ENCODE assay signal across 8 cellular contexts in the genomic region with DNA sequence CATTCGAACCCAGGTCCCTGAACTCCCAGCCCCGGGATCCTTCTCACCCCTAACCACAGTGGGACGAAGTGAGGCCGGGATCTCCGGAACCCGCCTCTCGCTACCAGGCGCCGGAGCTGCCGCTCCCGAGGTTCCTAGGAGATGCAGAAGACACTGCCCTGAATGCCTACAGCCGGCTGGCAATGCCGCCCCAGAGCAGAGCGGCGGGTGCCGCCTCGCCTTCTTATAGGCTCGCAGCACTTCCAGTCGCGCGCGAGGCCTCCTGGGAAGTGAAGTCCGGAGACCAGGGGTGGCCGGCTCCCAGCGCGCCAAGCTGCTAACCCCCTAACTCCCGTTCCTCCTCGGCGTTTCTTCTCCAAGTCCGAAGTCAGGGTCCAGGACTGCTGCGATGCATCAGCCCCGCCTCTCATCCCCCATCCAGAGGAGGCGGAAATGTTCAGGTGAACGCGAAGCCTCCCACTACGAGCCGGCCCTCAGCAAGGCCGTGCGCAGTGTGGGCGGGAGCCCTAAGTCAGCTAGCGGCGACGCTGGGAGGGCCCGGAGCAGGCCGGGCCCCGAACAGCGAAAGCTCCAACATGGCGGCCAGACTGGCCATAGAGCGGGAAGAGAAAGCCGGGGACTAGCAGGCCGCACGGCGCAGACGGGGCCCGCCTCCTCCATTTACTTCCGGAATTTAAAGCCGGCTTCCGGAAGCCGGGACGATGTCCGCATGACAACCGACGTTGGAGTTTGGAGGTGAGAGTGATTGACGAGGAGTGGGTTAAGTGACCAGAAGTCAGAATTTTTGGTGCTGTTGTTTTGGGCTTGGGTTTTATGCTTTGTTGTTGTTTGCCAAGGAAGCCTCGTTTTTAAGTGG. TPM values are rescaled to one million over a fixed set of nuclear protein-coding genes. Genes with fewer than 3 reads are reported as not detected.
DNase-seq lines count a peak whose midpoint lies in the region; ATAC-seq, FAIRE-seq and TF ChIP-seq lines count a peak whose summit lies in the region.

A gene with protein sequence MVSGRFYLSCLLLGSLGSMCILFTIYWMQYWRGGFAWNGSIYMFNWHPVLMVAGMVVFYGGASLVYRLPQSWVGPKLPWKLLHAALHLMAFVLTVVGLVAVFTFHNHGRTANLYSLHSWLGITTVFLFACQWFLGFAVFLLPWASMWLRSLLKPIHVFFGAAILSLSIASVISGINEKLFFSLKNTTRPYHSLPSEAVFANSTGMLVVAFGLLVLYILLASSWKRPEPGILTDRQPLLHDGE (minus strand): TSS at position 197 of the 856 bp plus-strand sequence. CDS start 5,169 bp downstream, outside the sequence.
A gene (plus strand): TSS at position 689 of the 856 bp plus-strand sequence. CDS start 2,017 bp downstream, outside the sequence.

- DNase-seq in NCI-H2171 (lab: John Stamatoyannopoulos, UW), result peak; percentile 91
- DNase-seq in breast epithelium (ENCODE audit: low spot score in 2 of 2), result peak; percentile 89 to 90
- peak; percentile 94 for DNase-seq in small intestine

- H3K9ac ChIP-seq in iPS-20b (ENCODE audit: low read depth, low read length), result peak within 1 kb of the TSS; percentile 98

- peak; percentile 73 for ATAC-seq in GM18858 (IDR thresholded peaks at IDR 0.05; ENCODE audit: unreplicated experiment)
- ATAC-seq in HG03095 (IDR thresholded peaks at IDR 0.05; ENCODE audit: unreplicated experiment), result peak; percentile 78

- WGBS in small intestine, 3 donors, result 0% methylated on average over 61 to 65 of the region's 65 CpGs

- peak within 1 kb of the TSS; percentile 60 to 77 (median 73) for H3K4me3 ChIP-seq in breast epithelium
- peak within 1 kb of the TSS; percentile 90 for H3K4me3 ChIP-seq in iPS-20b (ENCODE audit: low read length)
- peak within 1 kb of the TSS; percentile 66 to 77 for H3K4me3 ChIP-seq in small intestine (ENCODE audit: low read depth in 1 of 2, low read length in 2 of 2)

- H3K27ac ChIP-seq in VCaP, result peak within 1 kb of the TSS; percentile 96
- peak within 1 kb of the TSS; percentile 95 to 96 for H3K27ac ChIP-seq in breast epithelium
- H3K27ac ChIP-seq in iPS-20b (ENCODE audit: low read length), result peak within 1 kb of the TSS; percentile 94
- peak within 1 kb of the TSS; percentile 97 to 100 for H3K27ac ChIP-seq in small intestine (ENCODE audit: low read depth in 1 of 2, low read length in 1 of 2)

- peak; percentile 24 for TF ChIP-seq POLR2A in breast epithelium (IDR thresholded peaks at IDR 0.05)

- TF ChIP-seq CTCF in VCaP (conservative IDR thresholded peaks at IDR 0.05) (no peak), breast epithelium (IDR thresholded peaks at IDR 0.05) (peak in 1 of 3 donors; percentile 6)

- FAIRE-seq in A204.1 (lab: Jason Lieb, UNC) (peak; percentile 72), small intestine (lab: Jason Lieb, UNC) (no peak)

- no peaks in the 10 kb centered on the region for H3K36me3 ChIP-seq in breast epithelium
- peaks cover 35% of the 10 kb centered on the region for H3K36me3 ChIP-seq in iPS-20b (ENCODE audit: insufficient read depth, low read depth, low read length)
- peaks cover 3 to 4% of the 10 kb centered on the region in 2 donors for H3K36me3 ChIP-seq in small intestine (ENCODE audit: control insufficient read depth in 2 of 2, insufficient read depth in 2 of 2, low read length in 2 of 2)

- H3K27me3 ChIP-seq in breast epithelium (no peaks in the 10 kb centered on the region), iPS-20b (ENCODE audit: insufficient read depth, low read length) (no peaks in the 10 kb centered on the region), small intestine (ENCODE audit: control insufficient read depth in 2 of 2, insufficient read depth in 2 of 2, low read length in 2 of 2) (no peaks in the 10 kb centered on the region)

- intact Hi-C loops in breast epithelium (cut with DNase I; ENCODE audit: low total_unique reads), result no loop called here

- H3K9me3 ChIP-seq in breast epithelium (no peaks in the 10 kb centered on the region), iPS-20b (ENCODE audit: insufficient read depth, low read depth, low read length) (no peaks in the 10 kb centered on the region), small intestine (ENCODE audit: control insufficient read depth, low read depth) (no peaks in the 10 kb centered on the region)

- H3K4me1 ChIP-seq in breast epithelium, result peaks cover 0 to 6% of the 10 kb centered on the region in 2 donors
- H3K4me1 ChIP-seq in iPS-20b (ENCODE audit: insufficient read depth, low read length), result no peaks in the 10 kb centered on the region
- peaks cover 4 to 6% of the 10 kb centered on the region in 2 donors for H3K4me1 ChIP-seq in small intestine (ENCODE audit: control insufficient read depth in 2 of 2, insufficient read depth in 1 of 2, low read depth in 1 of 2, low read length in 1 of 2)

RNA-seq across cellular contexts. Expression of the first gene that starts in this region (rescaled TPM):
- total RNA-seq in breast epithelium, result 10 to 100 TPM; 36.7 to 46.9 (median 44.3) TPM
- polyA plus RNA-seq in small intestine, result 10 to 100 TPM; 30.8 to 48.4 (median 32.4) TPM

RNA-seq across cellular contexts. Expression of the second gene that starts in this region (rescaled TPM):
- 10 to 100 TPM; 24.6 to 38.5 (median 32.8) TPM for total RNA-seq in breast epithelium
- 10 to 100 TPM; 24.9 to 48.3 (median 41.6) TPM for polyA plus RNA-seq in small intestine

Comparison
In these comparisons a context has a peak if more than half of its experiments do, and no peak if none do; other contexts are left out.
1. Peak in every context shown above with its lines: DNase-seq, ATAC-seq, H3K4me3 ChIP-seq and H3K27ac ChIP-seq.